In the genomic region with DNA sequence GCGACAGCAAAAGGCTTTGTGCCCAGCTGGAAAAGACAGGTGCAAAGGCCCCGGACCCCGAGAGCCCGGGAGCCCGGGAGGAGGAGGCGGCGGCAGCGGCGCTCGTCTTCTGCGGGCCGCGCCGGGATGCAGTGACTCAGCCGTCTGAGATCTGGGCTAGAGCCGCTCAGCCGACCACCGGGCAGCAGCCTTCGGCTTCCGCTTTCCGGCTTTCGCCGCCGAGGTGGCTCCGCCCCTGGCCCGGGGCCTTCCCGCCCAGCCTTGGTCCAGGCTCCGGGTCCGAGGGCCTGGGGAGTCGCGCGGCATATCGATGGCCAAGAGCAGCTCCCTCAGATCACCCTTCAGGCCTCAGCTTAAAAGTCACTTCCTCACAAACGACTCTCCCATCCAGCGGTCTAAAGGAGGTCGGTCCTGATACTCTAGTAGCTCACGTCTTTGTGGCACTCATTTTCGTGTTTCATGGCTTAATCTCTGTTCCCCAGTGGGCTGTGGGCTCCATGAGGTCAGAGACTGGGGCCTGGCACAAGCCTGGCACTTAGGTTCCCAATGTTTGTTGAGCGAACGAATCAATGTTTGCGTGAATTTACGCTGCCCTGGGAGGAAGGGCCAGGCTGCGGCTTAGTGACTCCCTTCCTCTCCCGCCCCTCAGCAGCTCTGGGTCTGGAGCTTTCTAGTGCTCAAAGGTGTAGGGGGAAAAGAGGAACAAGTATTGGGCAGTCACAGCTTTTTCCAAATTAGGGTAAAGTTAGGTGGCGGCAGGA, we compare ENCODE assay signal across 8 cellular contexts. TPM values are rescaled to one million over a fixed set of nuclear protein-coding genes. Genes with fewer than 3 reads are reported as not detected.
DNase-seq lines count a peak whose midpoint lies in the region; ATAC-seq and TF ChIP-seq lines count a peak whose summit lies in the region.

TSS of gene PHTF1 (minus strand) at position 146 of the 761 bp plus-strand sequence. CDS start 783 bp downstream, outside the sequence.

- H3K4me3 ChIP-seq in fibroblast of villous mesenchyme (ENCODE audit: low read depth, low read length): peak within 1 kb of the TSS; percentile 93

- H3K4me3 Mint-ChIP-seq in nephron progenitor cell: peak within 1 kb of the TSS; percentile 95

- peaks cover 5% of the 10 kb centered on the region for H3K27me3 Mint-ChIP-seq in nephron progenitor cell (ENCODE audit: low read depth, poor library complexity)

- H3K9me3 Mint-ChIP-seq in nephron progenitor cell: no peaks in the 10 kb centered on the region

- H3K36me3 Mint-ChIP-seq in nephron progenitor cell (ENCODE audit: low read depth): peaks cover 39% of the 10 kb centered on the region

- H3K27ac Mint-ChIP-seq in nephron progenitor cell: peak within 1 kb of the TSS; percentile 99

- DNase-seq in ELF-1 (ENCODE audit: low read depth, low spot score) (peak; percentile 95), RWPE1 (ENCODE audit: low spot score) (peak; percentile 62), fibroblast of villous mesenchyme (ENCODE audit: low read depth) (peak; percentile 79), nephron progenitor cell (peak; percentile 75), stromal cell of bone marrow (ENCODE audit: low read depth) (peak; percentile 61)
- DNase-seq in activated effector memory CD4-positive, alpha-beta T cell treated with anti-CD3 and anti-CD28 coated beads, Interleukin-2, amount 50 U/mL, for 16 hours: peak; percentile 86

- CTCF ChIA-PET in RWPE1 (lab: Yijun Ruan, JAX): interaction anchor here (0.7 to 1.5 kb wide), 3 partner anchors 33 to 687 kb away, joined by 3 to 5 read pairs (median 4); partner anchors contain the start of gene LRIG2

- TF ChIP-seq CTCF in RWPE1 (conservative IDR thresholded peaks at IDR 0.05; ENCODE audit: low read depth): no peak
- TF ChIP-seq CTCF in fibroblast of villous mesenchyme (IDR thresholded peaks at IDR 0.05; ENCODE audit: insufficient read depth, low read depth, low read length): no peak
- TF ChIP-seq CTCF in nephron progenitor cell (IDR thresholded peaks at IDR 0.05): no peak

- H3K27ac ChIP-seq in KOPT-K1 (ENCODE audit: low read depth, low read length, poor library complexity, severe bottlenecking): peak within 1 kb of the TSS; percentile 54
- H3K27ac ChIP-seq in RWPE1: peak within 1 kb of the TSS; percentile 93

- ATAC-seq in GM21786 (IDR thresholded peaks at IDR 0.05; ENCODE audit: unreplicated experiment): peak; percentile 84

- peaks cover 26% of the 10 kb centered on the region for H3K36me3 ChIP-seq in KOPT-K1 (ENCODE audit: insufficient read depth, low read length)

- POLR2A ChIA-PET in RWPE1 (lab: Yijun Ruan, JAX; ENCODE audit: low non-redundant PET): interaction anchor here (0.5 kb wide), 1 partner anchor 42 kb away, joined by 4 read pairs; no protein-coding TSS in a partner anchor

- peaks cover 32% of the 10 kb centered on the region for H3K4me1 Mint-ChIP-seq in nephron progenitor cell

- no peaks in the 10 kb centered on the region for H3K9me3 ChIP-seq in KOPT-K1 (ENCODE audit: insufficient read depth, low read length, poor library complexity, severe bottlenecking)

RNA-seq across cellular contexts. Expression of gene PHTF1, which starts in this region (rescaled TPM):
- 36.4 and 47.5 TPM in 2 replicates for total RNA-seq in fibroblast of villous mesenchyme

Comparison
In these comparisons a context has a peak if more than half of its experiments do, and no peak if none do; other contexts are left out.
1. Peak in every context shown above with its lines: DNase-seq, ATAC-seq, H3K4me3 ChIP-seq and H3K27ac ChIP-seq.